ENCODE assay signal across 19 cellular contexts in genomic region chr1:98839840-98840239, GRCh38.
DNase-seq lines count a peak whose midpoint lies in the region; ATAC-seq, FAIRE-seq and TF ChIP-seq lines count a peak whose summit lies in the region.
"Had no signal": no experiment of that assay in that cellular context is flagged by ENCODE, and none has a peak within 500 bp of the region (broad histone marks: within the 10 kb centered on the region; RNA-seq: fewer than 3 reads in every experiment).

No MANE protein-coding gene starts in this region.

- CTCF ChIA-PET in IMR-90 (lab: Yijun Ruan, JAX): no interaction called here

- H3K9ac ChIP-seq in IMR-90 (ENCODE audit: low read depth, low read length): no peak overlapping the region
- H3K9ac ChIP-seq in fibroblast of lung (ENCODE audit: insufficient read depth, low read length): no peak overlapping the region
- H3K9ac ChIP-seq: BLaER1 had no signal

- dilution Hi-C loops in IMR-90 (cut with HindIII; ENCODE audit: low sequenced_read_pairs, unreplicated experiment): no loop called here

- H4K20me1 ChIP-seq in IMR-90 (ENCODE audit: insufficient read depth, low read length): no peaks in the 10 kb centered on the region
- H4K20me1 ChIP-seq in fibroblast of lung (ENCODE audit: control insufficient read depth, extremely low read depth, insufficient read depth, low read length): no peaks in the 10 kb centered on the region
- H4K20me1 ChIP-seq: BLaER1 had no signal

- POLR2A ChIA-PET in IMR-90 (lab: Charles Lee; ENCODE audit: unreplicated experiment): no interaction called here

- no peak for TF ChIP-seq RAD21 in IMR-90 (IDR thresholded peaks at IDR 0.05; ENCODE audit: low read length)

- no peak overlapping the region for H3K18ac ChIP-seq in IMR-90 (ENCODE audit: low read depth, low read length)

- no peaks in the 10 kb centered on the region for H3K9me3 ChIP-seq in IMR-90 (ENCODE audit: control insufficient read depth, insufficient read depth, low read length)
- no peaks in the 10 kb centered on the region for H3K9me3 ChIP-seq in fibroblast of lung (ENCODE audit: control insufficient read depth, insufficient read depth, low read depth, low read length)
- H3K9me3 ChIP-seq: BLaER1 had no signal

- H3K23ac ChIP-seq in IMR-90 (ENCODE audit: low read depth, low read length): no peak overlapping the region

- TF ChIP-seq CTCF in IMR-90 (conservative IDR thresholded peaks at IDR 0.05; ENCODE audit: low read depth, low read length): no peak
- no peak for TF ChIP-seq CTCF in fibroblast of lung (conservative IDR thresholded peaks at IDR 0.05 in 1 of 2, IDR thresholded peaks at IDR 0.05 in 1 of 2; ENCODE audit: low read depth in 1 of 2, low read length in 2 of 2)
- no peak for TF ChIP-seq CTCF in retinal pigment epithelial cell (conservative IDR thresholded peaks at IDR 0.05; ENCODE audit: low read depth, low read length)

- H3K4me2 ChIP-seq in IMR-90 (ENCODE audit: low read depth, low read length) (no peak overlapping the region), fibroblast of lung (ENCODE audit: extremely low read depth, insufficient read depth, low read length) (no peak overlapping the region)
- H3K4me2 ChIP-seq: BLaER1 had no signal

- no peak overlapping the region for H3K14ac ChIP-seq in IMR-90 (replicated peaks; ENCODE audit: low read depth, low read length)

- BruUV-seq in IMR-90 (replicated peaks; lab: Mats Ljungman, UMichigan): no TSS peak

- H3K56ac ChIP-seq in IMR-90 (ENCODE audit: extremely low read depth, insufficient read depth, low read length): no peak overlapping the region

- H3K27me3 ChIP-seq in IMR-90 (ENCODE audit: control insufficient read depth, insufficient read depth, low read length): no peaks in the 10 kb centered on the region
- H3K27me3 ChIP-seq in fibroblast of lung (ENCODE audit: control insufficient read depth, insufficient read depth, low read length): no peaks in the 10 kb centered on the region
- H3K27me3 ChIP-seq: BLaER1 had no signal

- no peaks in the 10 kb centered on the region for H3K9me1 ChIP-seq in IMR-90 (ENCODE audit: insufficient read depth, low read length)

- intact Hi-C loops in IMR-90 (cut with micrococcal nuclease): no loop called here

- no peak overlapping the region for H4K91ac ChIP-seq in IMR-90 (ENCODE audit: insufficient read depth, low read depth, low read length)

- no peak overlapping the region for H2BK20ac ChIP-seq in IMR-90 (ENCODE audit: low read depth, low read length)

- in situ Hi-C loops in IMR-90 (cut with MboI; ENCODE audit: low sequenced_read_pairs): no loop called here

- TF ChIP-seq POLR2A in IMR-90 (IDR thresholded peaks at IDR 0.05; ENCODE audit: low read depth, low read length): no peak

- H3K4me3 ChIP-seq in IMR-90 (ENCODE audit: insufficient read depth, low read depth, low read length) (no peak overlapping the region), fibroblast of lung (replicated peaks in 1 of 4; ENCODE audit: control extremely low read depth in 1 of 4, insufficient read depth in 1 of 4, low read depth in 3 of 4, low read length in 4 of 4) (no peak overlapping the region), retinal pigment epithelial cell (ENCODE audit: low read length) (no peak overlapping the region)
- H3K4me3 ChIP-seq: BLaER1 had no signal

- no peak for FAIRE-seq in RCC 7860 (lab: Jason Lieb, UNC)

- H2BK5ac ChIP-seq in IMR-90 (ENCODE audit: low read depth, low read length, poor library complexity, severe bottlenecking): no peak overlapping the region

- H3K4ac ChIP-seq in IMR-90 (ENCODE audit: low read depth, low read length): no peak overlapping the region

- H2AK5ac ChIP-seq in IMR-90 (ENCODE audit: low read depth, low read length): no peak overlapping the region

- peak; percentile 47 for DNase-seq in EL
- DNase-seq in IMR-90: peak; percentile 18
- DNase-seq in fibroblast of lung (ENCODE audit: low read depth in 2 of 2): peak; percentile 1 to 7
- peak; percentile 43 for DNase-seq in retinal pigment epithelial cell (ENCODE audit: low read depth)
- DNase-seq in NCI-H2081 treated with DMSO at 0.1 percent for 48 hours (lab: John Stamatoyannopoulos, UW): no peak
- no peak for DNase-seq in RCC 7860 (ENCODE audit: low spot score)
- no peak for DNase-seq in NCI-H446 (lab: John Stamatoyannopoulos, UW)
- DNase-seq: ACHN, DMS153, GOT3, KG1, NCI-H1092, NCI-H1694 treated with DMSO at 0.1 percent for 48 hours, NCI-H82, SHP77 had no signal

- H2AK9ac ChIP-seq in IMR-90 (replicated peaks; ENCODE audit: low read depth, low read length, poor library complexity): no peak overlapping the region

- H3K4me1 ChIP-seq in IMR-90 (ENCODE audit: control insufficient read depth, insufficient read depth, low read length): no peaks in the 10 kb centered on the region
- H3K4me1 ChIP-seq in fibroblast of lung (ENCODE audit: control insufficient read depth, extremely low read depth, insufficient read depth, low read length): no peaks in the 10 kb centered on the region
- H3K4me1 ChIP-seq: BLaER1 had no signal

- H3K79me1 ChIP-seq in IMR-90 (ENCODE audit: low read depth in 1 of 2, low read length in 2 of 2): no peaks in the 10 kb centered on the region

- no peak overlapping the region for H4K5ac ChIP-seq in IMR-90 (ENCODE audit: low read depth, low read length)

- WGBS in IMR-90 (ENCODE audit: extremely low coverage in 2 of 2, insufficient read length in 1 of 2), 2 experiments: no CpG with 5 or more reads among the region's 1 CpG

- peak; percentile 72 for ATAC-seq in IMR-90 (ENCODE audit: low read depth)
- ATAC-seq: Panc1, SK-N-SH treated with all-trans-retinoic acid at 6 μM for 48 hours had no signal

- H2AFZ ChIP-seq in IMR-90 (replicated peaks; ENCODE audit: low read length, poor library complexity) (no peak overlapping the region), fibroblast of lung (ENCODE audit: low read length) (no peak overlapping the region)

- H2BK15ac ChIP-seq in IMR-90 (ENCODE audit: low read depth, low read length): no peak overlapping the region

- H3K27ac ChIP-seq in IMR-90 (ENCODE audit: insufficient read depth, low read length) (no peak overlapping the region), fibroblast of lung (ENCODE audit: insufficient read depth, low read length) (no peak overlapping the region)
- H3K27ac ChIP-seq: BLaER1, HL-60 had no signal

- H4K8ac ChIP-seq in IMR-90 (ENCODE audit: low read depth in 2 of 2, low read length in 2 of 2): no peak overlapping the region

- H3K36me3 ChIP-seq in IMR-90 (ENCODE audit: control insufficient read depth, insufficient read depth, low read length): no peaks in the 10 kb centered on the region
- H3K36me3 ChIP-seq in fibroblast of lung (ENCODE audit: control insufficient read depth, insufficient read depth, low read length): no peaks in the 10 kb centered on the region
- H3K36me3 ChIP-seq: BLaER1 had no signal

- no peak overlapping the region for H2BK120ac ChIP-seq in IMR-90 (ENCODE audit: low read depth, low read length)

- H3K79me2 ChIP-seq in fibroblast of lung (ENCODE audit: control insufficient read depth, insufficient read depth, low read length): no peaks in the 10 kb centered on the region

TF ChIP-seq in IMR-90, 13 proteins besides CTCF, POLR2A, EP300 and RAD21:
- TF ChIP-seq RCOR1 (IDR thresholded peaks at IDR 0.05; ENCODE audit: insufficient replicate concordance, low read length) (no peak), CEBPB (IDR thresholded peaks at IDR 0.05; ENCODE audit: low read depth, low read length) (peak; percentile 58)

Comparison
In these comparisons a context has a peak if more than half of its experiments do, and no peak if none do; other contexts are left out.
1. DNase-seq: peak in EL (single experiment), IMR-90 (single experiment), fibroblast of lung (2 of 2) and retinal pigment epithelial cell (single experiment); none in NCI-H2081 treated with DMSO at 0.1 percent for 48 hours (single experiment), RCC 7860 (single experiment) and NCI-H446 (0 of 2).